31 cellular contexts compared by ENCODE assay signal in the genomic region with DNA sequence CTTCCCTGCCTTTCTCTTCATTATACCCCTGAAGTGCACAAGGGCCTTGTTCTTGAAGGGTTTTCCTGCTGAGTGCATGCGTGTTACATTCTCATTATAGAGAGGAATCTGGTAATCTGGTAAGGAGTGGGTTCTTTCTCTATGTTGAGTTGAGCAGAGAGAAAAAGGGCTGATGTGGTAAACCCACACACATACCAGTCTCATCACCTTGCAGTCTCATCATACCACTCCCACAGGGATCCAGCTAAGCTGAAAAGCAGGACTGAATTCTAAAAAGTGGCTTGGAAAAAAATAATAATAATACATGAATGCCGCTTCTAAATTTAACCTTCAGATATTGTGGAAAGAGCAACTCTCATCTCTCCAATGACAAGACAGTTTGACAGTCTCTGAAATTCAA. TPM values are rescaled to one million over a fixed set of nuclear protein-coding genes. Genes with fewer than 3 reads are reported as not detected.
"Had no signal": no experiment of that assay in that cellular context is flagged by ENCODE, and none has a peak within 500 bp of the region (broad histone marks: within the 10 kb centered on the region; RNA-seq: fewer than 3 reads in every experiment).

No MANE protein-coding gene starts in this region.

- H3K4me1 ChIP-seq: ascending aorta, colonic mucosa had no signal

- H3K36me3 ChIP-seq: ascending aorta, brain microvascular endothelial cell, colonic mucosa, esophagus squamous epithelium had no signal

- H3K9me3 Mint-ChIP-seq: activated CD4-positive, alpha-beta T cell treated with anti-CD3 and anti-CD28 coated beads, Interleukin-2, amount 10 ng/mL, durations not matched to agents 24 days and 14 days; activated naive CD4-positive, alpha-beta T cell treated with anti-CD3 and anti-CD28 coated beads, Interleukin-2, amount 10 ng/mL, durations not matched to agents 7 days and 5 days; activated naive CD8-positive, alpha-beta T cell treated with anti-CD3 and anti-CD28 coated beads, Interleukin-2, amount 10 ng/mL, durations not matched to agents 7 days and 5 days; activated T-cell treated with anti-CD3 and anti-CD28 coated beads, Interleukin-2, amount 50 U/mL, for 24 hours had no signal

- ATAC-seq: activated CD4-positive, alpha-beta T cell treated with anti-CD3 and anti-CD28 coated beads for 36 hours; activated CD8-positive, alpha-beta memory T cell treated with anti-CD3 and anti-CD28 coated beads, Interleukin-2, amount 10 ng/mL, durations not matched to agents 7 days and 5 days; activated CD8-positive, alpha-beta T cell treated with anti-CD3 and anti-CD28 coated beads, Interleukin-2, amount 10 ng/mL, durations not matched to agents 7 days and 5 days; activated naive CD4-positive, alpha-beta T cell treated with anti-CD3 and anti-CD28 coated beads, Interleukin-2, amount 50 U/mL, for 72 hours; activated T-cell treated with anti-CD3 and anti-CD28 coated beads, Interleukin-2, amount 50 U/mL, for 72 hours had no signal

- H3K36me3 Mint-ChIP-seq: activated CD4-positive, alpha-beta memory T cell treated with anti-CD3 and anti-CD28 coated beads for 36 hours; activated CD8-positive, alpha-beta memory T cell treated with anti-CD3 and anti-CD28 coated beads, Interleukin-2, amount 10 ng/mL, durations not matched to agents 7 days and 5 days; activated naive CD4-positive, alpha-beta T cell treated with anti-CD3 and anti-CD28 coated beads, Interleukin-2, amount 10 ng/mL, durations not matched to agents 7 days and 5 days; activated naive CD4-positive, alpha-beta T cell treated with anti-CD3 and anti-CD28 coated beads, Interleukin-2, amount 50 U/mL, for 72 hours; activated naive CD8-positive, alpha-beta T cell treated with anti-CD3 and anti-CD28 coated beads, Interleukin-2, amount 10 ng/mL, durations not matched to agents 7 days and 5 days had no signal

- H3K4me1 Mint-ChIP-seq: activated CD4-positive, alpha-beta T cell treated with anti-CD3 and anti-CD28 coated beads for 36 hours; activated CD4-positive, alpha-beta T cell treated with anti-CD3 and anti-CD28 coated beads, Interleukin-2, amount 10 ng/mL, durations not matched to agents 24 days and 14 days; activated CD8-positive, alpha-beta memory T cell treated with anti-CD3 and anti-CD28 coated beads, Interleukin-2, amount 10 ng/mL, durations not matched to agents 7 days and 5 days; activated naive CD4-positive, alpha-beta T cell treated with anti-CD3 and anti-CD28 coated beads, Interleukin-2, amount 10 ng/mL, durations not matched to agents 7 days and 5 days; activated naive CD8-positive, alpha-beta T cell treated with anti-CD3 and anti-CD28 coated beads, Interleukin-2, amount 10 ng/mL, durations not matched to agents 7 days and 5 days had no signal

- H3K27ac Mint-ChIP-seq: activated CD4-positive, alpha-beta memory T cell treated with anti-CD3 and anti-CD28 coated beads for 36 hours; activated CD4-positive, alpha-beta T cell treated with anti-CD3 and anti-CD28 coated beads for 36 hours; activated CD4-positive, alpha-beta T cell treated with anti-CD3 and anti-CD28 coated beads, Interleukin-2, amount 10 ng/mL, durations not matched to agents 24 days and 14 days; activated CD8-positive, alpha-beta memory T cell treated with anti-CD3 and anti-CD28 coated beads, Interleukin-2, amount 10 ng/mL, durations not matched to agents 7 days and 5 days; activated CD8-positive, alpha-beta T cell treated with anti-CD3 and anti-CD28 coated beads, Interleukin-2, amount 10 ng/mL, durations not matched to agents 7 days and 5 days; activated naive CD4-positive, alpha-beta T cell treated with anti-CD3 and anti-CD28 coated beads, Interleukin-2, amount 10 ng/mL, durations not matched to agents 7 days and 5 days; activated naive CD4-positive, alpha-beta T cell treated with anti-CD3 and anti-CD28 coated beads, Interleukin-2, amount 50 U/mL, for 72 hours; activated naive CD8-positive, alpha-beta T cell treated with anti-CD3 and anti-CD28 coated beads, Interleukin-2, amount 10 ng/mL, durations not matched to agents 7 days and 5 days; activated T-cell treated with anti-CD3 and anti-CD28 coated beads, Interleukin-2, amount 50 U/mL, for 24 hours; activated T-cell treated with anti-CD3 and anti-CD28 coated beads, Interleukin-2, amount 50 U/mL, for 72 hours had no signal

- FAIRE-seq: bronchial epithelial cell, endometrium, endothelial cell of umbilical vein, frontal cortex had no signal

- H3K27ac ChIP-seq: ascending aorta, brain microvascular endothelial cell, colonic mucosa, epithelial cell of prostate, esophagus squamous epithelium had no signal

- DNase-seq: activated CD4-positive, alpha-beta memory T cell treated with anti-CD3 and anti-CD28 coated beads for 36 hours; activated CD4-positive, alpha-beta T cell treated with anti-CD3 and anti-CD28 coated beads for 36 hours; activated CD4-positive, alpha-beta T cell treated with anti-CD3 and anti-CD28 coated beads, Interleukin-2, amount 10 ng/mL, durations not matched to agents 24 days and 14 days; activated CD4-positive, CD25-positive, alpha-beta regulatory T cell; activated CD4-positive, CD25-positive, alpha-beta regulatory T cell treated with anti-CD3 and anti-CD28 coated beads, Interleukin-2, amount 50 U/mL, for 72 hours; activated CD8-positive, alpha-beta memory T cell treated with anti-CD3 and anti-CD28 coated beads, Interleukin-2, amount 10 ng/mL, durations not matched to agents 7 days and 5 days; activated CD8-positive, alpha-beta memory T cell treated with anti-CD3 and anti-CD28 coated beads, Interleukin-2, amount 50 U/mL, for 4 hours; activated CD8-positive, alpha-beta T cell treated with anti-CD3 and anti-CD28 coated beads, Interleukin-2, amount 10 ng/mL, durations not matched to agents 7 days and 5 days; activated gamma-delta T cell; activated naive CD4-positive, alpha-beta T cell; activated naive CD4-positive, alpha-beta T cell treated with anti-CD3 and anti-CD28 coated beads, Interleukin-2, amount 10 ng/mL, durations not matched to agents 7 days and 5 days; activated naive CD8-positive, alpha-beta T cell treated with anti-CD3 and anti-CD28 coated beads, Interleukin-2, amount 10 ng/mL, durations not matched to agents 7 days and 5 days; activated T-cell treated with anti-CD3 and anti-CD28 coated beads, Interleukin-2, amount 50 U/mL, for 24 hours; activated T-cell treated with anti-CD3 and anti-CD28 coated beads, Interleukin-2, amount 50 U/mL, for 72 hours; brain microvascular endothelial cell; colonic mucosa; effector CD8-positive, alpha-beta T cell; esophagus squamous epithelium; T-helper 2 cell had no signal

- H3K4me3 ChIP-seq: ascending aorta, colonic mucosa, esophagus squamous epithelium had no signal

- H3K9me3 ChIP-seq: colonic mucosa, esophagus squamous epithelium had no signal

- H3K27me3 ChIP-seq: ascending aorta, brain microvascular endothelial cell, colonic mucosa had no signal

- H3K4me3 Mint-ChIP-seq: activated CD4-positive, alpha-beta memory T cell treated with anti-CD3 and anti-CD28 coated beads for 36 hours; activated CD4-positive, alpha-beta T cell treated with anti-CD3 and anti-CD28 coated beads for 36 hours; activated CD4-positive, alpha-beta T cell treated with anti-CD3 and anti-CD28 coated beads, Interleukin-2, amount 10 ng/mL, durations not matched to agents 24 days and 14 days; activated CD8-positive, alpha-beta memory T cell treated with anti-CD3 and anti-CD28 coated beads, Interleukin-2, amount 10 ng/mL, durations not matched to agents 7 days and 5 days; activated CD8-positive, alpha-beta T cell treated with anti-CD3 and anti-CD28 coated beads, Interleukin-2, amount 10 ng/mL, durations not matched to agents 7 days and 5 days; activated naive CD4-positive, alpha-beta T cell treated with anti-CD3 and anti-CD28 coated beads, Interleukin-2, amount 10 ng/mL, durations not matched to agents 7 days and 5 days; activated naive CD8-positive, alpha-beta T cell treated with anti-CD3 and anti-CD28 coated beads, Interleukin-2, amount 10 ng/mL, durations not matched to agents 7 days and 5 days; activated T-cell treated with anti-CD3 and anti-CD28 coated beads, Interleukin-2, amount 50 U/mL, for 24 hours; activated T-cell treated with anti-CD3 and anti-CD28 coated beads, Interleukin-2, amount 50 U/mL, for 72 hours had no signal

RNA-seq across cellular contexts. Expression of a gene that starts 10.5 kb away (rescaled TPM):
- total RNA-seq: activated CD4-positive, alpha-beta memory T cell treated with anti-CD3 and anti-CD28 coated beads for 36 hours; activated CD4-positive, alpha-beta T cell treated with anti-CD3 and anti-CD28 coated beads for 36 hours; activated CD4-positive, alpha-beta T cell treated with anti-CD3 and anti-CD28 coated beads, Interleukin-2, amount 10 ng/mL, durations not matched to agents 24 days and 14 days; activated CD8-positive, alpha-beta memory T cell treated with anti-CD3 and anti-CD28 coated beads for 36 hours; activated CD8-positive, alpha-beta memory T cell treated with anti-CD3 and anti-CD28 coated beads, Interleukin-2, amount 10 ng/mL, durations not matched to agents 7 days and 5 days; activated CD8-positive, alpha-beta T cell treated with anti-CD3 and anti-CD28 coated beads, Interleukin-2, amount 10 ng/mL, durations not matched to agents 7 days and 5 days; activated naive CD4-positive, alpha-beta T cell treated with anti-CD3 and anti-CD28 coated beads, Interleukin-2, amount 50 U/mL, for 72 hours; activated naive CD8-positive, alpha-beta T cell treated with anti-CD3 and anti-CD28 coated beads, Interleukin-2, amount 10 ng/mL, durations not matched to agents 7 days and 5 days; activated T-cell treated with anti-CD3 and anti-CD28 coated beads, Interleukin-2, amount 50 U/mL, for 72 hours; ascending aorta; cardiac septum; esophagus squamous epithelium; fibroblast of lung; T-helper 1 cell treated with Interleukin-12 subunit alpha and Interleukin-12 subunit beta and Interleukin-4 antibody, amounts not matched to agents 30 ng/mL and 1 ng/mL, for 36 hours had no signal
- polyA plus RNA-seq: esophagus, fibroblast of lung had no signal
